Comparison of ENCODE assay signal across 26 cellular contexts in the genomic region with DNA sequence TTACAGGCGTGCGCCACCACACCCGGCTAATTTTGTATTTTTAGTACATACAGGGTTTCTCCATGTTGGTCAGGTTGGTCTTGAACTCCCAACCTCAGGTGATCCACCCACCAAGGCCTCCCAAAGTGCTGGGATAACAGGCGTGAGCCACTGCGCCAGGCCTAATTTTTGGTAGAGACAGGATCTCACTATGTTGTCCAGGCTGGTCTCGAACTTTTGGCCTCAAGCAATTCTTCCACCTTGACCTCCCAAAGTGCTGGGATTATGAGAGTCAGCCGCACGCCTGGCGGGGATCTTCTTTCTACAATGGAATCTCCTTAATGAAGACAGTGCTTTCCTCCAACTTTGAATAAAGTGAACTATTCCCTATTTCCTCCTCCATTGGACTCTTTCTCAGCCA. TPM values are rescaled to one million over a fixed set of nuclear protein-coding genes. Genes with fewer than 3 reads are reported as not detected.
DNase-seq lines count a peak whose midpoint lies in the region; TF ChIP-seq lines count a peak whose summit lies in the region.
"Had no signal": no experiment of that assay in that cellular context is flagged by ENCODE, and none has a peak within 500 bp of the region (broad histone marks: within the 10 kb centered on the region; RNA-seq: fewer than 3 reads in every experiment).

No MANE protein-coding gene starts in this region.

- peaks cover 15% of the 10 kb centered on the region for H3K4me1 Mint-ChIP-seq in type B pancreatic cell (ENCODE audit: unreplicated experiment)

- H3K36me3 ChIP-seq in HUES48 (ENCODE audit: control insufficient read depth, insufficient read depth, low read length) (no peaks in the 10 kb centered on the region), ectodermal cell (ENCODE audit: control insufficient read depth, insufficient read depth, low read length) (no peaks in the 10 kb centered on the region), mesodermal cell (ENCODE audit: control insufficient read depth, insufficient read depth, low read length) (peaks cover 7% of the 10 kb centered on the region)
- H3K36me3 ChIP-seq: right atrium auricular region, thoracic aorta had no signal

- no peak overlapping the region for H3K9ac ChIP-seq in HUES48 (ENCODE audit: low read depth, low read length)
- H3K9ac ChIP-seq: BLaER1 treated with 17β-estradiol and CSF1 and Interleukin-3, amounts not matched to agents 10 nM and 100 nM had no signal

- H3K36me3 Mint-ChIP-seq in type B pancreatic cell = peaks cover 11% of the 10 kb centered on the region
- H3K36me3 Mint-ChIP-seq: activated naive CD8-positive, alpha-beta T cell; natural killer cell treated with Interleukin-12 subunit alpha and Interleukin-12 subunit beta and Interleukin-15 and Interleukin-18, amount 100 ng/mL, for 72 hours had no signal

- DNase-seq in type B pancreatic cell (ENCODE audit: extremely low spot score, unreplicated experiment) = no peak
- DNase-seq in NCI-H187 treated with DMSO at 0.1 percent for 48 hours (lab: John Stamatoyannopoulos, UW) = no peak
- DNase-seq in NCI-H2196 (lab: John Stamatoyannopoulos, UW; ENCODE audit: unreplicated experiment) = no peak
- no peak for DNase-seq in DMS114 treated with DMSO at 0.1 percent for 48 hours (lab: John Stamatoyannopoulos, UW; ENCODE audit: unreplicated experiment)
- DNase-seq: activated CD4-positive, alpha-beta T cell treated with anti-CD3 and anti-CD28 coated beads for 36 hours; anterior cingulate cortex; effector CD4-positive, alpha-beta T cell; MV-4-11; NCI-H1436; NCI-H2107; NCI-H446 treated with DMSO at 0.1 percent for 48 hours; SIG-M5; stimulated activated CD4-positive, alpha-beta T cell treated with anti-CD3 and anti-CD28 coated beads, Interleukin-2, amount 100 ng/mL, for 24 hours had no signal

- peak overlapping the region; percentile 72 for H3K27ac Mint-ChIP-seq in type B pancreatic cell
- H3K27ac Mint-ChIP-seq: activated CD4-positive, alpha-beta T cell treated with anti-CD3 and anti-CD28 coated beads for 36 hours; activated naive CD8-positive, alpha-beta T cell; natural killer cell treated with Interleukin-12 subunit alpha and Interleukin-12 subunit beta and Interleukin-15 and Interleukin-18, amount 100 ng/mL, for 72 hours; stimulated activated naive CD8-positive, alpha-beta T cell treated with anti-CD3 and anti-CD28 coated beads, Interleukin-15, Interleukin-2, amounts not matched to agents 100 ng/mL and 50 ng/mL, for 24 hours had no signal

- H3K27me3 ChIP-seq in HUES48 (ENCODE audit: control insufficient read depth, insufficient read depth, low read length) = peaks cover 7% of the 10 kb centered on the region
- H3K27me3 ChIP-seq in ectodermal cell (ENCODE audit: control insufficient read depth, insufficient read depth, low read length, poor library complexity, severe bottlenecking) = peaks cover 8% of the 10 kb centered on the region
- H3K27me3 ChIP-seq: BLaER1 treated with 17β-estradiol and CSF1 and Interleukin-3, amounts not matched to agents 10 nM and 100 nM; right atrium auricular region had no signal

- no peak for TF ChIP-seq CTCF in type B pancreatic cell (conservative IDR thresholded peaks at IDR 0.05)

- peaks cover 5% of the 10 kb centered on the region for H3K9me3 Mint-ChIP-seq in type B pancreatic cell
- H3K9me3 Mint-ChIP-seq: natural killer cell treated with Interleukin-12 subunit alpha and Interleukin-12 subunit beta and Interleukin-15 and Interleukin-18, amount 100 ng/mL, for 72 hours; stimulated activated naive CD8-positive, alpha-beta T cell treated with anti-CD3 and anti-CD28 coated beads, Interleukin-15, Interleukin-2, amounts not matched to agents 100 ng/mL and 50 ng/mL, for 24 hours had no signal

- H3K4me3 Mint-ChIP-seq in type B pancreatic cell = peak overlapping the region; percentile 87
- H3K4me3 Mint-ChIP-seq: activated CD4-positive, alpha-beta T cell treated with anti-CD3 and anti-CD28 coated beads for 36 hours; activated naive CD8-positive, alpha-beta T cell; natural killer cell treated with Interleukin-12 subunit alpha and Interleukin-12 subunit beta and Interleukin-15 and Interleukin-18, amount 100 ng/mL, for 72 hours; stimulated activated naive CD8-positive, alpha-beta T cell treated with anti-CD3 and anti-CD28 coated beads, Interleukin-15, Interleukin-2, amounts not matched to agents 100 ng/mL and 50 ng/mL, for 24 hours had no signal

- WGBS in ectodermal cell, 2 experiments = 94 to 96% methylated on average over 9 of the region's 9 CpGs
- 89 to 95% methylated on average over 7 to 9 of the region's 9 CpGs for WGBS in mesodermal cell (ENCODE audit: insufficient coverage in 2 of 2), 2 experiments

- H3K27me3 Mint-ChIP-seq in type B pancreatic cell = peaks cover 4% of the 10 kb centered on the region
- H3K27me3 Mint-ChIP-seq: activated CD4-positive, alpha-beta T cell treated with anti-CD3 and anti-CD28 coated beads for 36 hours; activated naive CD8-positive, alpha-beta T cell; stimulated activated naive CD8-positive, alpha-beta T cell treated with anti-CD3 and anti-CD28 coated beads, Interleukin-15, Interleukin-2, amounts not matched to agents 100 ng/mL and 50 ng/mL, for 24 hours had no signal

- H3K9me3 ChIP-seq in HUES48 (ENCODE audit: control insufficient read depth, insufficient read depth, low read length) (no peaks in the 10 kb centered on the region), ectodermal cell (ENCODE audit: control insufficient read depth, low read length) (no peaks in the 10 kb centered on the region), mesodermal cell (ENCODE audit: control insufficient read depth, low read length) (no peaks in the 10 kb centered on the region)
- H3K9me3 ChIP-seq: right atrium auricular region, thoracic aorta had no signal

- H3K27ac ChIP-seq in HUES48 (ENCODE audit: low read depth, low read length) (no peak overlapping the region), ectodermal cell (ENCODE audit: insufficient read depth, low read depth, low read length, poor library complexity, severe bottlenecking) (no peak overlapping the region), mesodermal cell (ENCODE audit: low read depth, low read length, severe bottlenecking) (no peak overlapping the region)
- H3K27ac ChIP-seq: BLaER1 treated with 17β-estradiol and CSF1 and Interleukin-3, amounts not matched to agents 10 nM and 100 nM; epithelial cell of prostate; right atrium auricular region; thoracic aorta had no signal

- H3K4me1 ChIP-seq in HUES48 (ENCODE audit: control insufficient read depth, insufficient read depth, low read length) (peaks cover 7% of the 10 kb centered on the region; the same call in 1 of the 2 replicates), ectodermal cell (ENCODE audit: control insufficient read depth, insufficient read depth, low read length) (no peaks in the 10 kb centered on the region), mesodermal cell (ENCODE audit: control insufficient read depth, insufficient read depth, low read length, poor library complexity, severe bottlenecking) (no peaks in the 10 kb centered on the region)

- H3K4me3 ChIP-seq in HUES48 (ENCODE audit: low read depth, low read length) (peak overlapping the region; percentile 73; the same call in 1 of the 2 replicates), ectodermal cell (ENCODE audit: insufficient read depth, low read depth, low read length) (peak overlapping the region; percentile 66), mesodermal cell (ENCODE audit: extremely low read depth, insufficient read depth, low read length, poor library complexity, severe bottlenecking) (peak overlapping the region; percentile 52)
- H3K4me3 ChIP-seq: BLaER1 treated with 17β-estradiol and CSF1 and Interleukin-3, amounts not matched to agents 10 nM and 100 nM; lung; thoracic aorta had no signal

RNA-seq across cellular contexts. Expression of a gene that starts 5.8 kb away (rescaled TPM):
- polyA plus RNA-seq in ectodermal cell (2013, experiment 1 of 4) = 2.0 TPM
- 2.5 TPM for polyA plus RNA-seq in ectodermal cell (2013, experiment 2 of 4)
- polyA plus RNA-seq in ectodermal cell (2013, experiment 3 of 4) = 2.7 TPM
- 2.5 TPM for polyA plus RNA-seq in ectodermal cell (2013, experiment 4 of 4)
- polyA plus RNA-seq in mesodermal cell (2013, experiment 1 of 2) = 32.1 TPM
- 17.9 TPM for polyA plus RNA-seq in mesodermal cell (2013, experiment 2 of 2)
- total RNA-seq in type B pancreatic cell (ENCODE audit: low replicate concordance) = 1.9 and 4.6 TPM in 2 replicates

RNA-seq across cellular contexts. Expression of a gene that starts 12.1 kb away (rescaled TPM):
- 0.72 TPM for polyA plus RNA-seq in ectodermal cell (2013, experiment 1 of 4)
- 0.68 TPM for polyA plus RNA-seq in ectodermal cell (2013, experiment 2 of 4)
- polyA plus RNA-seq in ectodermal cell (2013, experiment 3 of 4) = 0.37 TPM
- polyA plus RNA-seq in ectodermal cell (2013, experiment 4 of 4) = 1.3 TPM
- polyA plus RNA-seq in mesodermal cell (2013, experiment 1 of 2) = 0.55 TPM
- polyA plus RNA-seq in mesodermal cell (2013, experiment 2 of 2) = 0.20 TPM
- total RNA-seq in type B pancreatic cell (ENCODE audit: low replicate concordance) = 2.2 and 4.8 TPM in 2 replicates
- total RNA-seq: activated CD4-positive, alpha-beta T cell treated with anti-CD3 and anti-CD28 coated beads for 36 hours; LHCN-M2; natural killer cell treated with Interleukin-12 subunit alpha and Interleukin-12 subunit beta and Interleukin-15 and Interleukin-18, amount 100 ng/mL, for 72 hours; right atrium auricular region; thoracic aorta had no signal

RNA-seq across cellular contexts. Expression of a gene that starts 15.1 kb away (rescaled TPM):
- polyA plus RNA-seq in ectodermal cell (2013, experiment 1 of 4) = 2.7 TPM
- 2.3 TPM for polyA plus RNA-seq in ectodermal cell (2013, experiment 2 of 4)
- 1.2 TPM for polyA plus RNA-seq in ectodermal cell (2013, experiment 3 of 4)
- polyA plus RNA-seq in ectodermal cell (2013, experiment 4 of 4) = 1.4 TPM
- polyA plus RNA-seq in mesodermal cell (2013, experiment 1 of 2) = 0.70 TPM
- 1.1 TPM for polyA plus RNA-seq in mesodermal cell (2013, experiment 2 of 2)
- total RNA-seq in type B pancreatic cell (ENCODE audit: low replicate concordance) = 2.0 and 3.6 TPM in 2 replicates
- total RNA-seq: thoracic aorta had no signal

RNA-seq across cellular contexts. Expression of a gene that starts 17.8 kb away (rescaled TPM):
- 2.6 TPM for polyA plus RNA-seq in ectodermal cell (2013, experiment 1 of 4)
- polyA plus RNA-seq in ectodermal cell (2013, experiment 2 of 4) = 2.1 TPM
- 1.0 TPM for polyA plus RNA-seq in ectodermal cell (2013, experiment 3 of 4)
- polyA plus RNA-seq in ectodermal cell (2013, experiment 4 of 4) = 1.3 TPM
- 1.6 TPM for polyA plus RNA-seq in mesodermal cell (2013, experiment 1 of 2)
- polyA plus RNA-seq in mesodermal cell (2013, experiment 2 of 2) = 1.2 TPM
- total RNA-seq in type B pancreatic cell (ENCODE audit: low replicate concordance) = 11.2 and 15.0 TPM in 2 replicates
- total RNA-seq: LHCN-M2 had no signal

RNA-seq across cellular contexts. Expression of a gene that starts 20.7 kb away (rescaled TPM):
- polyA plus RNA-seq in ectodermal cell (2013, experiment 1 of 4) = not detected
- not detected for polyA plus RNA-seq in ectodermal cell (2013, experiment 2 of 4)
- not detected for polyA plus RNA-seq in ectodermal cell (2013, experiment 3 of 4)
- polyA plus RNA-seq in ectodermal cell (2013, experiment 4 of 4) = not detected
- polyA plus RNA-seq in mesodermal cell (2013, experiment 1 of 2) = not detected
- polyA plus RNA-seq in mesodermal cell (2013, experiment 2 of 2) = 0.35 TPM
- not detected in 2 replicates for total RNA-seq in type B pancreatic cell (ENCODE audit: low replicate concordance)
- total RNA-seq: activated CD4-positive, alpha-beta T cell treated with anti-CD3 and anti-CD28 coated beads for 36 hours; LHCN-M2; lung; mucosa of gallbladder; natural killer cell treated with Interleukin-12 subunit alpha and Interleukin-12 subunit beta and Interleukin-15 and Interleukin-18, amount 100 ng/mL, for 72 hours; right atrium auricular region; thoracic aorta had no signal
- polyA plus RNA-seq: lung had no signal
